In genomic region chr1:225119307-225119706, GRCh38 we compare ENCODE assay signal across 18 cellular contexts.
"Had no signal": no experiment of that assay in that cellular context is flagged by ENCODE, and none has a peak within 500 bp of the region (broad histone marks: within the 10 kb centered on the region; RNA-seq: fewer than 3 reads in every experiment).

No MANE protein-coding gene starts in this region.

- ATAC-seq: gastrocnemius medialis; lower lobe of right lung; psoas muscle; right lobe of liver; stimulated activated effector memory CD8-positive, alpha-beta T cell treated with anti-CD3 and anti-CD28 coated beads, Interleukin-12 subunit alpha, Interleukin-12 subunit beta, amount 100 ng/mL, for 72 hours had no signal

- H3K4me3 ChIP-seq: dorsolateral prefrontal cortex, esophagus muscularis mucosa, gastrocnemius medialis, left ventricle myocardium inferior, lower lobe of right lung, psoas muscle, right lobe of liver, tibial artery, upper lobe of left lung, uterus had no signal

- DNase-seq: cortex of kidney; dorsolateral prefrontal cortex; effector CD8-positive, alpha-beta T cell; gastrocnemius medialis; immature natural killer cell; left ventricle myocardium inferior; lower lobe of right lung; midbrain; psoas muscle; retina; right lobe of liver; stimulated activated CD4-positive, alpha-beta T cell treated with anti-CD3 and anti-CD28 coated beads, Interleukin-4, amount 100 ng/mL, for 1 hour; stimulated activated CD8-positive, alpha-beta memory T cell treated with anti-CD3 and anti-CD28 coated beads, Interleukin-4, amount 100 ng/mL, for 48 hours; tibial artery; upper lobe of left lung; uterus had no signal
